Comparison of ENCODE assay signal across 20 cellular contexts in the genomic region with DNA sequence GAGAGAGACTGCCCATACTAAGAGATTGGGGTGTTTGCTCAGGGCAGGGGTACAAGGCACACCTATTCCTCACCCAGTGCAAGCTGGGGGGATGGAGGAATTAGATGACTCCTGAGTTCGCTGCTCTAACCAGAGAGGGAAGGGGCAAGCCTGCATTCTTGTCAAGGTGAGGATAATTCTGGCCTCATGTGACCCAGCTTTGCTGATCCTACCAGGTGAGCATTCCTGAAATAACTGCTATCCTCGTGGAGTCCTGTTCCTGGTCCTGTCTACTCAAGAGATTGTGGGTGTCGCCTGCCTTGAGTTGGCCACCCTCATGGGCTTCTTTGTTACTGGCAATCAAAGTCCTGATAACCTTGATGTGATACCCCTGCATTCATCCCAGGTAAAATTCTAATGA.
"Had no signal": no experiment of that assay in that cellular context is flagged by ENCODE, and none has a peak within 500 bp of the region (broad histone marks: within the 10 kb centered on the region; RNA-seq: fewer than 3 reads in every experiment).

No MANE protein-coding gene starts in this region.

- DNase-seq: activated CD4-positive, alpha-beta T cell treated with anti-CD3 and anti-CD28 coated beads for 48 hours; activated CD8-positive, alpha-beta memory T cell treated with anti-CD3 and anti-CD28 coated beads, Interleukin-2, amount 50 U/mL, for 4 hours; activated CD8-positive, alpha-beta T cell treated with anti-CD3 and anti-CD28 coated beads for 36 hours; activated effector memory CD4-positive, alpha-beta T cell treated with anti-CD3 and anti-CD28 coated beads, Interleukin-2, amount 50 U/mL, for 16 hours; activated T-cell treated with anti-CD3 and anti-CD28 coated beads, Interleukin-2, amount 50 U/mL, for 48 hours; central memory CD4-positive, alpha-beta T cell; effector CD4-positive, alpha-beta T cell; foreskin fibroblast; glutamatergic neuron; immature natural killer cell; left colon; natural killer cell; nucleus accumbens; posterior cingulate gyrus; retina; stimulated activated CD4-positive, alpha-beta T cell treated with anti-CD3 and anti-CD28 coated beads, Interleukin-12 subunit alpha, Interleukin-12 subunit beta, amount 100 ng/mL, for 4 hours; stimulated activated CD4-positive, alpha-beta T cell treated with anti-CD3 and anti-CD28 coated beads, Interleukin-2, amount 100 ng/mL, for 24 hours had no signal

- H3K4me3 ChIP-seq: coronary artery had no signal

- ATAC-seq: activated CD8-positive, alpha-beta T cell treated with anti-CD3 and anti-CD28 coated beads for 36 hours; activated naive CD4-positive, alpha-beta T cell treated with anti-CD3 and anti-CD28 coated beads, Interleukin-2, amount 50 U/mL, for 72 hours; left colon; natural killer cell; stimulated activated effector memory CD8-positive, alpha-beta T cell treated with anti-CD3 and anti-CD28 coated beads, Interleukin-12 subunit alpha, Interleukin-12 subunit beta, amount 100 ng/mL, for 72 hours had no signal

- H3K27me3 Mint-ChIP-seq: activated CD8-positive, alpha-beta T cell treated with anti-CD3 and anti-CD28 coated beads for 36 hours had no signal

- H3K27ac ChIP-seq: coronary artery had no signal

- H3K27ac Mint-ChIP-seq: activated CD8-positive, alpha-beta T cell treated with anti-CD3 and anti-CD28 coated beads for 36 hours; activated naive CD4-positive, alpha-beta T cell treated with anti-CD3 and anti-CD28 coated beads, Interleukin-2, amount 50 U/mL, for 72 hours; immature natural killer cell; natural killer cell; stimulated activated effector memory CD8-positive, alpha-beta T cell treated with anti-CD3 and anti-CD28 coated beads, Interleukin-12 subunit alpha, Interleukin-12 subunit beta, amount 100 ng/mL, for 72 hours had no signal

- H3K4me3 Mint-ChIP-seq: activated CD8-positive, alpha-beta T cell treated with anti-CD3 and anti-CD28 coated beads for 36 hours; immature natural killer cell; natural killer cell; stimulated activated effector memory CD8-positive, alpha-beta T cell treated with anti-CD3 and anti-CD28 coated beads, Interleukin-12 subunit alpha, Interleukin-12 subunit beta, amount 100 ng/mL, for 72 hours had no signal

- H3K36me3 Mint-ChIP-seq: activated naive CD4-positive, alpha-beta T cell treated with anti-CD3 and anti-CD28 coated beads, Interleukin-2, amount 50 U/mL, for 72 hours; immature natural killer cell; natural killer cell; stimulated activated effector memory CD8-positive, alpha-beta T cell treated with anti-CD3 and anti-CD28 coated beads, Interleukin-12 subunit alpha, Interleukin-12 subunit beta, amount 100 ng/mL, for 72 hours had no signal

- H3K9me3 Mint-ChIP-seq: activated CD8-positive, alpha-beta T cell treated with anti-CD3 and anti-CD28 coated beads for 36 hours; immature natural killer cell; natural killer cell; stimulated activated effector memory CD8-positive, alpha-beta T cell treated with anti-CD3 and anti-CD28 coated beads, Interleukin-12 subunit alpha, Interleukin-12 subunit beta, amount 100 ng/mL, for 72 hours had no signal
